ENCODE assay signal across 17 cellular contexts in genomic region chr16:79754081-79754872, GRCh38.
A peak's percentile ranks its signal among the peaks of the same experiment; 100 is the strongest.
DNase-seq lines count a peak whose midpoint lies in the region; ATAC-seq and TF ChIP-seq lines count a peak whose summit lies in the region.
"Had no signal": no experiment of that assay in that cellular context is flagged by ENCODE, and none has a peak within 500 bp of the region (broad histone marks: within the 10 kb centered on the region; RNA-seq: fewer than 3 reads in every experiment).

No MANE protein-coding gene starts in this region.

- no peaks in the 10 kb centered on the region for H3K36me3 ChIP-seq in CD8-positive, alpha-beta T cell (ENCODE audit: insufficient read depth, low read length)
- H3K36me3 ChIP-seq: BE2C, left lung had no signal

- no peak overlapping the region for H3K27ac Mint-ChIP-seq in CD8-positive, alpha-beta T cell
- peak overlapping the region; percentile 58 for H3K27ac Mint-ChIP-seq in osteocyte (ENCODE audit: unreplicated experiment)

- no peaks in the 10 kb centered on the region for H3K4me1 ChIP-seq in CD8-positive, alpha-beta T cell (ENCODE audit: insufficient read depth, low read length)
- H3K4me1 ChIP-seq: BE2C, left lung had no signal

- intact Hi-C loops in CD8-positive, alpha-beta T cell (cut with DNase I, micrococcal nuclease): no loop called here

- no peaks in the 10 kb centered on the region for H3K9me3 ChIP-seq in CD8-positive, alpha-beta T cell (ENCODE audit: low read length)
- H3K9me3 ChIP-seq: BE2C had no signal

- POLR2A ChIA-PET in CD8-positive, alpha-beta T cell (lab: Charles Lee): no interaction called here

- H3K4me3 ChIP-seq in CD8-positive, alpha-beta T cell (ENCODE audit: low read depth, low read length): no peak overlapping the region
- no peak overlapping the region for H3K4me3 ChIP-seq in cardiac fibroblast (replicated peaks in 1 of 2; ENCODE audit: low read depth in 2 of 2, low read length in 2 of 2)
- H3K4me3 ChIP-seq: coronary artery, left lung had no signal

- no peak overlapping the region for H3K4me3 Mint-ChIP-seq in CD8-positive, alpha-beta T cell
- H3K4me3 Mint-ChIP-seq in osteocyte (ENCODE audit: unreplicated experiment): no peak overlapping the region
- H3K4me3 Mint-ChIP-seq: activated CD4-positive, alpha-beta T cell treated with anti-CD3 and anti-CD28 coated beads for 36 hours had no signal

- no peak for ATAC-seq in CD8-positive, alpha-beta T cell
- no peak for ATAC-seq in SK-N-SH treated with all-trans-retinoic acid at 6 μM for 48 hours
- ATAC-seq: activated CD4-positive, alpha-beta T cell treated with anti-CD3 and anti-CD28 coated beads for 36 hours; left lung had no signal

- peak; percentile 8 for TF ChIP-seq CTCF in CD8-positive, alpha-beta T cell (IDR thresholded peaks at IDR 0.05)
- TF ChIP-seq CTCF in cardiac fibroblast (IDR thresholded peaks at IDR 0.05; ENCODE audit: low read depth, low read length) (no peak), osteocyte (IDR thresholded peaks at IDR 0.05) (no peak)

- no peaks in the 10 kb centered on the region for H3K9me3 Mint-ChIP-seq in CD8-positive, alpha-beta T cell
- H3K9me3 Mint-ChIP-seq in osteocyte (ENCODE audit: unreplicated experiment): peaks cover 7% of the 10 kb centered on the region

- H3K27me3 ChIP-seq in CD8-positive, alpha-beta T cell (ENCODE audit: insufficient read depth, low read length): no peaks in the 10 kb centered on the region
- H3K27me3 ChIP-seq: BE2C, left lung had no signal

- H3K36me3 Mint-ChIP-seq in CD8-positive, alpha-beta T cell: no peaks in the 10 kb centered on the region
- H3K36me3 Mint-ChIP-seq in osteocyte (ENCODE audit: unreplicated experiment): no peaks in the 10 kb centered on the region

- CTCF ChIA-PET in CD8-positive, alpha-beta T cell (lab: Charles Lee): no interaction called here

- peaks cover 10% of the 10 kb centered on the region for H3K27me3 Mint-ChIP-seq in CD8-positive, alpha-beta T cell (ENCODE audit: low read depth)
- H3K27me3 Mint-ChIP-seq in osteocyte (ENCODE audit: unreplicated experiment): no peaks in the 10 kb centered on the region

- no peaks in the 10 kb centered on the region for H3K4me1 Mint-ChIP-seq in CD8-positive, alpha-beta T cell (ENCODE audit: low read depth)
- peaks cover 53% of the 10 kb centered on the region for H3K4me1 Mint-ChIP-seq in osteocyte (ENCODE audit: unreplicated experiment)

- no peak overlapping the region for H3K27ac ChIP-seq in CD8-positive, alpha-beta T cell (ENCODE audit: low read depth, low read length)
- H3K27ac ChIP-seq: coronary artery, left lung had no signal

- no peak for DNase-seq in CD8-positive, alpha-beta T cell
- DNase-seq in NCI-H226: peak; percentile 62
- peak; percentile 47 to 85 for DNase-seq in cardiac fibroblast (ENCODE audit: low read depth in 2 of 2)
- no peak for DNase-seq in osteocyte (ENCODE audit: extremely low spot score, unreplicated experiment)
- DNase-seq in islet precursor cell: no peak
- DNase-seq in SIG-M5 (lab: John Stamatoyannopoulos, UW): no peak
- DNase-seq: activated CD4-positive, alpha-beta T cell treated with anti-CD3 and anti-CD28 coated beads for 36 hours; activated gamma-delta T cell; BE2C; KG1; left lung; NCI-H1048; NCI-H2081; NCI-H510A treated with DMSO at 0.1 percent for 48 hours; occipital lobe had no signal

TF ChIP-seq in SK-N-SH treated with all-trans-retinoic acid at 6 μM for 48 hours, 23 proteins besides CTCF, POLR2A, EP300 and RAD21:
- TF ChIP-seq CSRNP3 (CRISPR knock-in tag; IDR thresholded peaks at IDR 0.05): no peak
- TF ChIP-seq, protein P1, sequence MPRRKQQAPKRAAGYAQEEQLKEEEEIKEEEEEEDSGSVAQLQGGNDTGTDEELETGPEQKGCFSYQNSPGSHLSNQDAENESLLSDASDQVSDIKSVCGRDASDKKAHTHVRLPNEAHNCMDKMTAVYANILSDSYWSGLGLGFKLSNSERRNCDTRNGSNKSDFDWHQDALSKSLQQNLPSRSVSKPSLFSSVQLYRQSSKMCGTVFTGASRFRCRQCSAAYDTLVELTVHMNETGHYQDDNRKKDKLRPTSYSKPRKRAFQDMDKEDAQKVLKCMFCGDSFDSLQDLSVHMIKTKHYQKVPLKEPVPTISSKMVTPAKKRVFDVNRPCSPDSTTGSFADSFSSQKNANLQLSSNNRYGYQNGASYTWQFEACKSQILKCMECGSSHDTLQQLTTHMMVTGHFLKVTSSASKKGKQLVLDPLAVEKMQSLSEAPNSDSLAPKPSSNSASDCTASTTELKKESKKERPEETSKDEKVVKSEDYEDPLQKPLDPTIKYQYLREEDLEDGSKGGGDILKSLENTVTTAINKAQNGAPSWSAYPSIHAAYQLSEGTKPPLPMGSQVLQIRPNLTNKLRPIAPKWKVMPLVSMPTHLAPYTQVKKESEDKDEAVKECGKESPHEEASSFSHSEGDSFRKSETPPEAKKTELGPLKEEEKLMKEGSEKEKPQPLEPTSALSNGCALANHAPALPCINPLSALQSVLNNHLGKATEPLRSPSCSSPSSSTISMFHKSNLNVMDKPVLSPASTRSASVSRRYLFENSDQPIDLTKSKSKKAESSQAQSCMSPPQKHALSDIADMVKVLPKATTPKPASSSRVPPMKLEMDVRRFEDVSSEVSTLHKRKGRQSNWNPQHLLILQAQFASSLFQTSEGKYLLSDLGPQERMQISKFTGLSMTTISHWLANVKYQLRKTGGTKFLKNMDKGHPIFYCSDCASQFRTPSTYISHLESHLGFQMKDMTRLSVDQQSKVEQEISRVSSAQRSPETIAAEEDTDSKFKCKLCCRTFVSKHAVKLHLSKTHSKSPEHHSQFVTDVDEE (CRISPR knock-in tag; IDR thresholded peaks at IDR 0.05): no peak
- no peak for TF ChIP-seq GLIS3 (CRISPR knock-in tag; IDR thresholded peaks at IDR 0.05)
- no peak for TF ChIP-seq TCF4 (CRISPR knock-in tag; IDR thresholded peaks at IDR 0.05; ENCODE audit: borderline replicate concordance)
- TF ChIP-seq, protein P2, sequence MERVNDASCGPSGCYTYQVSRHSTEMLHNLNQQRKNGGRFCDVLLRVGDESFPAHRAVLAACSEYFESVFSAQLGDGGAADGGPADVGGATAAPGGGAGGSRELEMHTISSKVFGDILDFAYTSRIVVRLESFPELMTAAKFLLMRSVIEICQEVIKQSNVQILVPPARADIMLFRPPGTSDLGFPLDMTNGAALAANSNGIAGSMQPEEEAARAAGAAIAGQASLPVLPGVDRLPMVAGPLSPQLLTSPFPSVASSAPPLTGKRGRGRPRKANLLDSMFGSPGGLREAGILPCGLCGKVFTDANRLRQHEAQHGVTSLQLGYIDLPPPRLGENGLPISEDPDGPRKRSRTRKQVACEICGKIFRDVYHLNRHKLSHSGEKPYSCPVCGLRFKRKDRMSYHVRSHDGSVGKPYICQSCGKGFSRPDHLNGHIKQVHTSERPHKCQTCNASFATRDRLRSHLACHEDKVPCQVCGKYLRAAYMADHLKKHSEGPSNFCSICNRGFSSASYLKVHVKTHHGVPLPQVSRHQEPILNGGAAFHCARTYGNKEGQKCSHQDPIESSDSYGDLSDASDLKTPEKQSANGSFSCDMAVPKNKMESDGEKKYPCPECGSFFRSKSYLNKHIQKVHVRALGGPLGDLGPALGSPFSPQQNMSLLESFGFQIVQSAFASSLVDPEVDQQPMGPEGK (CRISPR knock-in tag; IDR thresholded peaks at IDR 0.05; ENCODE audit: borderline replicate concordance): no peak
- no peak for TF ChIP-seq ZFP3 (CRISPR knock-in tag; IDR thresholded peaks at IDR 0.05)
- no peak for TF ChIP-seq ZNF565 (CRISPR knock-in tag; conservative IDR thresholded peaks at IDR 0.05; ENCODE audit: low read depth)
- TF ChIP-seq, protein P3, sequence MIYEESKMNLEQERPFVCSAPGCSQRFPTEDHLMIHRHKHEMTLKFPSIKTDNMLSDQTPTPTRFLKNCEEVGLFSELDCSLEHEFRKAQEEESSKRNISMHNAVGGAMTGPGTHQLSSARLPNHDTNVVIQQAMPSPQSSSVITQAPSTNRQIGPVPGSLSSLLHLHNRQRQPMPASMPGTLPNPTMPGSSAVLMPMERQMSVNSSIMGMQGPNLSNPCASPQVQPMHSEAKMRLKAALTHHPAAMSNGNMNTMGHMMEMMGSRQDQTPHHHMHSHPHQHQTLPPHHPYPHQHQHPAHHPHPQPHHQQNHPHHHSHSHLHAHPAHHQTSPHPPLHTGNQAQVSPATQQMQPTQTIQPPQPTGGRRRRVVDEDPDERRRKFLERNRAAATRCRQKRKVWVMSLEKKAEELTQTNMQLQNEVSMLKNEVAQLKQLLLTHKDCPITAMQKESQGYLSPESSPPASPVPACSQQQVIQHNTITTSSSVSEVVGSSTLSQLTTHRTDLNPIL (CRISPR knock-in tag; IDR thresholded peaks at IDR 0.05; ENCODE audit: low read depth): no peak
- TF ChIP-seq ZNF70 (CRISPR knock-in tag; IDR thresholded peaks at IDR 0.05): no peak
- no peak for TF ChIP-seq CSDC2 (CRISPR knock-in tag; IDR thresholded peaks at IDR 0.05)
- no peak for TF ChIP-seq TOX (CRISPR knock-in tag; IDR thresholded peaks at IDR 0.05; ENCODE audit: borderline replicate concordance)
- no peak for TF ChIP-seq BACH2 (CRISPR knock-in tag; IDR thresholded peaks at IDR 0.05; ENCODE audit: borderline replicate concordance)
- TF ChIP-seq RARB (CRISPR knock-in tag; IDR thresholded peaks at IDR 0.05): no peak
TF ChIP-seq in SK-N-SH treated with all-trans-retinoic acid at 6 μM for 48 hours: peak in this region for 0.

Comparison
In these comparisons a context has a peak if more than half of its experiments do, and no peak if none do; other contexts are left out.
1. DNase-seq: peak in NCI-H226 (single experiment) and cardiac fibroblast (2 of 2); none in CD8-positive, alpha-beta T cell (0 of 7), osteocyte (single experiment), islet precursor cell (single experiment) and SIG-M5 (single experiment).